Comparison of ENCODE assay signal across 33 cellular contexts in the genomic region with DNA sequence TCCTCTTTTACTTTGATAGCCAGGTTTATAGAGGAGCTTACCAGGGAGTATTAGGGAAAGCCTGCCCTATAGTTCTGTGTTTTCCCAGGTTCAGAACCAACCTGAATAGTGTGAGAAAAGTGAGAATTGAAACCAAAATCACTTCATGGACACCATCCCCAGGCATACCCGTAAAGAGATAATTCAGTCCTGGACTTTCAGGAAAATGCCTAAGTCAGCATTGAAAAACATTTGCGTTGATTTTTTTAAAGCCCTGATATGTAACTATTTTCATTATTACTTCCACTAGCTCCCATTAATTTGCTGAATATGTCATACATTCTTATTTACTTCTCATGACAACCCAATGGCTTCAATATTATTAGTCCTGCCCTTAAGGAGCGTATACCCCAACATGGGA.
"Had no signal": no experiment of that assay in that cellular context is flagged by ENCODE, and none has a peak within 500 bp of the region (broad histone marks: within the 10 kb centered on the region; RNA-seq: fewer than 3 reads in every experiment).

No MANE protein-coding gene starts in this region.

- H3K36me3 ChIP-seq: adrenal gland, ascending aorta, brain microvascular endothelial cell, breast epithelium, cardiac muscle cell had no signal

- DNase-seq: activated effector memory CD4-positive, alpha-beta T cell treated with anti-CD3 and anti-CD28 coated beads, Interleukin-2, amount 50 U/mL, for 16 hours; activated effector memory CD4-positive, alpha-beta T cell treated with Interleukin-2 at 50 U/mL for 16 hours; activated gamma-delta T cell; activated gamma-delta T cell treated with Interleukin-2 at 50 U/mL for 16 hours; activated naive CD4-positive, alpha-beta T cell; activated naive CD4-positive, alpha-beta T cell treated with anti-CD3 and anti-CD28 coated beads for 36 hours; activated naive CD4-positive, alpha-beta T cell treated with anti-CD3 and anti-CD28 coated beads, Interleukin-2, amount 10 ng/mL, durations not matched to agents 7 days and 5 days; activated naive CD4-positive, alpha-beta T cell treated with anti-CD3 and anti-CD28 coated beads, Interleukin-2, amount 50 U/mL, for 16 hours; activated naive CD4-positive, alpha-beta T cell treated with Interleukin-2 at 50 U/mL for 16 hours; activated naive CD8-positive, alpha-beta T cell treated with anti-CD3 and anti-CD28 coated beads for 36 hours; activated naive CD8-positive, alpha-beta T cell treated with anti-CD3 and anti-CD28 coated beads, Interleukin-2, amount 10 ng/mL, durations not matched to agents 7 days and 5 days; activated naive CD8-positive, alpha-beta T cell treated with anti-CD3 and anti-CD28 coated beads, Interleukin-2, amount 50 U/mL, for 24 hours; activated T-cell treated with anti-CD3 and anti-CD28 coated beads, Interleukin-2, amount 50 U/mL, for 1 hour; activated T-cell treated with anti-CD3 and anti-CD28 coated beads, Interleukin-2, amount 50 U/mL, for 24 hours; activated T-cell treated with anti-CD3 and anti-CD28 coated beads, Interleukin-2, amount 50 U/mL, for 4 hours; activated T-cell treated with anti-CD3 and anti-CD28 coated beads, Interleukin-2, amount 50 U/mL, for 48 hours; activated T-cell treated with anti-CD3 and anti-CD28 coated beads, Interleukin-2, amount 50 U/mL, for 72 hours; adrenal gland; amniotic stem cell; amygdala; anterior cingulate cortex; aorta; body of pancreas; brain microvascular endothelial cell; caudate nucleus; central memory CD4-positive, alpha-beta T cell; cerebellar nuclear complex had no signal

- ATAC-seq: activated naive CD4-positive, alpha-beta T cell treated with anti-CD3 and anti-CD28 coated beads, Interleukin-2, amount 50 U/mL, for 72 hours; activated naive CD8-positive, alpha-beta T cell treated with anti-CD3 and anti-CD28 coated beads, Interleukin-2, amount 50 U/mL, for 24 hours; activated T-cell treated with anti-CD3 and anti-CD28 coated beads, Interleukin-2, amount 50 U/mL, for 4 hours; activated T-cell treated with anti-CD3 and anti-CD28 coated beads, Interleukin-2, amount 50 U/mL, for 72 hours; activated T-helper 17 cell treated with anti-CD3 and anti-CD28 coated beads, Interleukin-2, amount 50 U/mL, for 72 hours; body of pancreas had no signal

- H3K27me3 ChIP-seq: adrenal gland, ascending aorta, body of pancreas, brain microvascular endothelial cell, breast epithelium had no signal

- FAIRE-seq: bronchial epithelial cell had no signal

- H3K4me1 ChIP-seq: adrenal gland, body of pancreas, breast epithelium had no signal

- H3K4me3 ChIP-seq: adrenal gland, ascending aorta, body of pancreas, breast epithelium, cardiac muscle cell had no signal

- H3K9me3 ChIP-seq: adrenal gland, ascending aorta, body of pancreas, breast epithelium had no signal

- H3K27ac ChIP-seq: adrenal gland, ascending aorta, body of pancreas, brain microvascular endothelial cell, breast epithelium, cardiac muscle cell had no signal
